15 cellular contexts compared by ENCODE assay signal in the genomic region with DNA sequence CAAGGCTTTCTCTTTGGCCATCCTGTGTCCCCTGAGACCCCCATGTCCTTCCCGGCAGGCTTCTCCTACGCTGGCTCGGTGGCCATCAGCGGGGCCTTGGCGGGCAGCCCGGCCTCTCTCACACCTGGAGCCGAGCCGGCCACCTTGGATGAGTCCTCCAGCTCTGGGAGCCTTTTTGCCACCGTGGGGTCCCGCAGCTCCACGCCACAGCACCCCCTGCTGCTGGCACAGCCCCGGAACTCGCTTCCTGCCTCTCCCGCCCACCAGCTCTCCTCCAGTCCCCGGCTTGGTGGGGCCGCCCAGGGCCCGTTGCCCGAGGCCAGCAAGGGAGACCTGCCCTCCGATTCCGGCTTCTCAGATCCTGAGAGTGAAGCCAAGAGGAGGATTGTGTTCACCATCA. TPM values are rescaled to one million over a fixed set of nuclear protein-coding genes. Genes with fewer than 3 reads are reported as not detected.
A peak's percentile ranks its signal among the peaks of the same experiment; 100 is the strongest.
DNase-seq lines count a peak whose midpoint lies in the region; ATAC-seq, FAIRE-seq and TF ChIP-seq lines count a peak whose summit lies in the region.
"Had no signal": no experiment of that assay in that cellular context is flagged by ENCODE, and none has a peak within 500 bp of the region (broad histone marks: within the 10 kb centered on the region; RNA-seq: fewer than 3 reads in every experiment).

No MANE protein-coding gene starts in this region.

- no peak overlapping the region for H3K23ac ChIP-seq in H9 (ENCODE audit: insufficient read length, low read depth, low read length)

- H2BK5ac ChIP-seq in H9 (ENCODE audit: insufficient read length, low read length), result no peak overlapping the region

- H3K36me3 Mint-ChIP-seq in H9 (ENCODE audit: insufficient read depth in 1 of 3, low read depth in 3 of 3), result peaks cover 14 to 61% (median 47%) of the 10 kb centered on the region in 3 experiments; a peak in 6 of 7 replicates
- H3K36me3 Mint-ChIP-seq in activated T-helper 2 cell treated with anti-CD3 and anti-CD28 coated beads, Interferon-gamma antibody, Interleukin-2, Interleukin-4, amounts not matched to agents 10 μg/mL and 5 μg/mL and 100 μg/mL, durations not matched to agents 14 hours and 24 hours and 36 hours (ENCODE audit: low read depth), result peaks cover 55% of the 10 kb centered on the region

- H4K8ac ChIP-seq in H9 (replicated peaks; ENCODE audit: insufficient read length, low read depth, low read length), result no peak overlapping the region

- H3K27ac ChIP-seq in ACC112 (ENCODE audit: low read depth, low read length) (peak overlapping the region; percentile 58), H9 (ENCODE audit: insufficient read length, low read depth, low read length) (no peak overlapping the region), GM12878 (ENCODE audit: control insufficient read depth, insufficient read depth) (no peak overlapping the region), neural cell (ENCODE audit: low read length) (no peak overlapping the region)
- H3K27ac ChIP-seq: ovary, vagina had no signal

- CTCF ChIA-PET in GM12878 (lab: Yijun Ruan, JAX), result no interaction called here

- peaks cover 10% of the 10 kb centered on the region for H3K4me1 ChIP-seq in ACC112 (ENCODE audit: control insufficient read depth, insufficient read depth, low read length, unreplicated experiment)
- H3K4me1 ChIP-seq in H9 (ENCODE audit: insufficient read depth, low read length), result no peaks in the 10 kb centered on the region
- H3K4me1 ChIP-seq in GM12878 (ENCODE audit: control insufficient read depth, insufficient read depth, low read length), result no peaks in the 10 kb centered on the region; the same call in 1 of the 2 replicates
- H3K4me1 ChIP-seq: vagina had no signal

- no peaks in the 10 kb centered on the region for H3K9me2 ChIP-seq in neural cell (ENCODE audit: insufficient read depth, low read length)

- H3K9me3 Mint-ChIP-seq in H9, result no peaks in the 10 kb centered on the region
- no peaks in the 10 kb centered on the region for H3K9me3 Mint-ChIP-seq in activated T-helper 2 cell treated with anti-CD3 and anti-CD28 coated beads, Interferon-gamma antibody, Interleukin-2, Interleukin-4, amounts not matched to agents 10 μg/mL and 5 μg/mL and 100 μg/mL, durations not matched to agents 14 hours and 24 hours and 36 hours
- H3K9me3 Mint-ChIP-seq: activated T-helper 17 cell treated with anti-CD3 and anti-CD28 coated beads, Interleukin-2, amount 50 U/mL, for 72 hours; T-helper 2 cell treated with Interferon-gamma antibody and Interleukin-4, amounts not matched to agents 5 μg/mL and 100 μg/mL, for 36 hours had no signal

- H3K27me3 Mint-ChIP-seq in H9 (ENCODE audit: low read depth), result no peaks in the 10 kb centered on the region; the same call in 1 of the 2 replicates
- no peaks in the 10 kb centered on the region for H3K27me3 Mint-ChIP-seq in activated T-helper 2 cell treated with anti-CD3 and anti-CD28 coated beads, Interferon-gamma antibody, Interleukin-2, Interleukin-4, amounts not matched to agents 10 μg/mL and 5 μg/mL and 100 μg/mL, durations not matched to agents 14 hours and 24 hours and 36 hours (ENCODE audit: low read depth)
- H3K27me3 Mint-ChIP-seq: activated T-helper 17 cell treated with anti-CD3 and anti-CD28 coated beads, Interleukin-2, amount 50 U/mL, for 72 hours had no signal

- SMC1A ChIA-PET in GM12878 (lab: Charles Lee; ENCODE audit: uncharacterized antibody, unreplicated experiment), result interaction anchor here (0.9 kb wide), 1 partner anchor 67 kb away, joined by 5 read pairs; no protein-coding TSS in a partner anchor

- no peak overlapping the region for H3K18ac ChIP-seq in H9 (ENCODE audit: insufficient read length, low read depth, low read length)

- no peaks in the 10 kb centered on the region for H3K23me2 ChIP-seq in H9 (ENCODE audit: insufficient read length, low read depth, low read length, poor library complexity, severe bottlenecking)

- no peaks in the 10 kb centered on the region for H3K27me3 ChIP-seq in ACC112 (ENCODE audit: insufficient read depth, low read length)
- H3K27me3 ChIP-seq in H9 (ENCODE audit: insufficient read depth, low read length), result no peaks in the 10 kb centered on the region
- H3K27me3 ChIP-seq in GM12878 (replicated peaks in 1 of 2; ENCODE audit: control insufficient read depth in 2 of 2, insufficient read depth in 2 of 2, low read length in 1 of 2), result no peaks in the 10 kb centered on the region
- H3K27me3 ChIP-seq in neural cell (ENCODE audit: insufficient read depth, low read depth, low read length), result no peaks in the 10 kb centered on the region
- H3K27me3 ChIP-seq: ovary, vagina had no signal

- no peaks in the 10 kb centered on the region for H3K9me3 ChIP-seq in H9 (ENCODE audit: control insufficient read depth, low read depth, low read length)
- no peaks in the 10 kb centered on the region for H3K9me3 ChIP-seq in GM12878 (replicated peaks; ENCODE audit: control insufficient read depth, insufficient read depth, low read length)
- no peaks in the 10 kb centered on the region for H3K9me3 ChIP-seq in neural cell (ENCODE audit: low read length)
- H3K9me3 ChIP-seq: ovary, vagina had no signal

- no peak; the same call in none of the 2 replicates for TF ChIP-seq POLR2A in GM12878 (IDR thresholded peaks at IDR 0.05; ENCODE audit: low read depth, low read length)

- no TSS peak for BruUV-seq in GM12878 (replicated peaks; lab: Mats Ljungman, UMichigan)

- WGBS in H9 (ENCODE audit: extremely low coverage, insufficient read length, low lambda C conversion rate), result no CpG with 5 or more reads among the region's 20 CpGs
- 91% methylated on average over 20 of the region's 20 CpGs for WGBS in GM12878 (ENCODE audit: insufficient coverage, insufficient replicate concordance, low lambda C conversion rate, missing lambda C conversion rate)

- no peak overlapping the region for H3K4me3 Mint-ChIP-seq in H9
- no peak overlapping the region for H3K4me3 Mint-ChIP-seq in activated T-helper 2 cell treated with anti-CD3 and anti-CD28 coated beads, Interferon-gamma antibody, Interleukin-2, Interleukin-4, amounts not matched to agents 10 μg/mL and 5 μg/mL and 100 μg/mL, durations not matched to agents 14 hours and 24 hours and 36 hours (ENCODE audit: low read depth)
- H3K4me3 Mint-ChIP-seq: activated T-helper 17 cell treated with anti-CD3 and anti-CD28 coated beads, Interleukin-2, amount 50 U/mL, for 72 hours; T-helper 2 cell treated with Interferon-gamma antibody and Interleukin-4, amounts not matched to agents 5 μg/mL and 100 μg/mL, for 36 hours had no signal

- ATAC-seq in GM12878 (no peak), GM18520 (IDR thresholded peaks at IDR 0.05; ENCODE audit: unreplicated experiment) (no peak), GM18907 (IDR thresholded peaks at IDR 0.05; ENCODE audit: unreplicated experiment) (no peak)
- ATAC-seq: activated T-helper 17 cell treated with anti-CD3 and anti-CD28 coated beads, Interleukin-2, amount 50 U/mL, for 72 hours had no signal

- TF ChIP-seq EP300 in GM12878 (IDR thresholded peaks at IDR 0.05; ENCODE audit: borderline replicate concordance in 1 of 2, control insufficient read depth in 1 of 2, low read depth in 2 of 2, low read length in 2 of 2) (no peak), neural cell (conservative IDR thresholded peaks at IDR 0.05; ENCODE audit: poor library complexity, severe bottlenecking) (no peak)

- POLR2A ChIA-PET in GM12878 (lab: Charles Lee), result interaction anchor here (1.5 kb wide), 1 partner anchor 32 kb away, joined by 3 read pairs; no protein-coding TSS in a partner anchor

- H3K79me2 ChIP-seq in ACC112 (ENCODE audit: control insufficient read depth, insufficient read depth, low read length, unreplicated experiment) (no peaks in the 10 kb centered on the region), H9 (ENCODE audit: insufficient read depth, low read length) (no peaks in the 10 kb centered on the region), GM12878 (ENCODE audit: control insufficient read depth, insufficient read depth, low read length) (no peaks in the 10 kb centered on the region), neural cell (replicated peaks; ENCODE audit: insufficient read depth, low read length) (no peaks in the 10 kb centered on the region)

- no peak overlapping the region for H2BK12ac ChIP-seq in H9 (ENCODE audit: insufficient read length, low read depth, low read length)

- H3K9ac ChIP-seq in H9 (ENCODE audit: extremely low read depth, insufficient read length, low read length) (no peak overlapping the region), GM12878 (ENCODE audit: control insufficient read depth, insufficient read depth, low read length) (no peak overlapping the region), neural cell (ENCODE audit: low read length) (no peak overlapping the region)

- no peak overlapping the region for H2BK20ac ChIP-seq in H9 (ENCODE audit: low read depth, low read length, poor library complexity, severe bottlenecking)

- no peak overlapping the region for H3K56ac ChIP-seq in H9 (ENCODE audit: insufficient read length, low read depth, low read length)

- RAD21 ChIA-PET in GM12878 (lab: Charles Lee; ENCODE audit: unreplicated experiment), result interaction anchor here (1.2 to 1.4 kb wide), 2 partner anchors 13 to 64 kb away, joined by 3 to 4 read pairs; no protein-coding TSS in a partner anchor

- TF ChIP-seq CTCF in H9 (conservative IDR thresholded peaks at IDR 0.05) (peak; percentile 20; the same call in 2 of the 3 replicates), GM12878 (IDR thresholded peaks at IDR 0.05 in 2 of 3, conservative IDR thresholded peaks at IDR 0.05 in 1 of 3; ENCODE audit: control insufficient read depth in 2 of 3, extremely low read depth in 1 of 3, insufficient read depth in 1 of 3, low read depth in 3 of 3, low read length in 3 of 3) (peak in 2 of 3 experiments; percentile 8 to 22; a peak in 2 of 6 replicates), neural cell (IDR thresholded peaks at IDR 0.05; ENCODE audit: poor library complexity, severe bottlenecking) (peak; percentile 21)

- no peak overlapping the region for H3K27ac Mint-ChIP-seq in H9
- H3K27ac Mint-ChIP-seq in activated T-helper 2 cell treated with anti-CD3 and anti-CD28 coated beads, Interferon-gamma antibody, Interleukin-2, Interleukin-4, amounts not matched to agents 10 μg/mL and 5 μg/mL and 100 μg/mL, durations not matched to agents 14 hours and 24 hours and 36 hours, result no peak overlapping the region
- H3K27ac Mint-ChIP-seq: activated T-helper 17 cell treated with anti-CD3 and anti-CD28 coated beads, Interleukin-2, amount 50 U/mL, for 72 hours; T-helper 2 cell treated with Interferon-gamma antibody and Interleukin-4, amounts not matched to agents 5 μg/mL and 100 μg/mL, for 36 hours had no signal

- no peaks in the 10 kb centered on the region for H3F3A ChIP-seq in neural cell (ENCODE audit: insufficient read depth, low read length, poor library complexity, severe bottlenecking)

- FAIRE-seq in GM12878 (lab: Jason Lieb, UNC), result no peak
- FAIRE-seq: GM18507 had no signal

- in situ Hi-C loops in GM12878 (cut with MboI), result no loop called here

- H3K79me1 ChIP-seq in H9 (ENCODE audit: insufficient read depth, low read depth, low read length, poor library complexity, severe bottlenecking), result no peaks in the 10 kb centered on the region

- H4K91ac ChIP-seq in H9 (ENCODE audit: insufficient read length, low read depth, low read length), result no peak overlapping the region

- no peak overlapping the region for H3T11ph ChIP-seq in H9 (ENCODE audit: low read length)

- H4K20me1 ChIP-seq in H9 (ENCODE audit: control insufficient read depth, insufficient read depth, insufficient read length), result no peaks in the 10 kb centered on the region
- no peaks in the 10 kb centered on the region for H4K20me1 ChIP-seq in GM12878 (ENCODE audit: control insufficient read depth, insufficient read depth)
- no peaks in the 10 kb centered on the region for H4K20me1 ChIP-seq in neural cell (ENCODE audit: insufficient read depth)

- no peak overlapping the region for H3K4me3 ChIP-seq in ACC112 (ENCODE audit: low read depth, low read length)
- no peak overlapping the region for H3K4me3 ChIP-seq in GM12878
- no peak overlapping the region for H3K4me3 ChIP-seq in neural cell (ENCODE audit: low read length)
- H3K4me3 ChIP-seq: ovary, vagina had no signal

- H3K4me2 ChIP-seq in H9 (ENCODE audit: insufficient read depth, insufficient read length, low read length) (no peak overlapping the region), GM12878 (ENCODE audit: control insufficient read depth, insufficient read depth) (no peak overlapping the region), neural cell (ENCODE audit: low read length) (no peak overlapping the region)

- H2AK5ac ChIP-seq in H9 (ENCODE audit: insufficient read length, low read length), result no peak overlapping the region

- no peaks in the 10 kb centered on the region for H3K4me1 Mint-ChIP-seq in H9
- H3K4me1 Mint-ChIP-seq in activated T-helper 2 cell treated with anti-CD3 and anti-CD28 coated beads, Interferon-gamma antibody, Interleukin-2, Interleukin-4, amounts not matched to agents 10 μg/mL and 5 μg/mL and 100 μg/mL, durations not matched to agents 14 hours and 24 hours and 36 hours (ENCODE audit: low read depth), result no peaks in the 10 kb centered on the region

- no peak overlapping the region for H2AFZ ChIP-seq in ACC112 (ENCODE audit: low read length, unreplicated experiment)
- H2AFZ ChIP-seq in H9 (ENCODE audit: low read length), result no peak overlapping the region
- no peak overlapping the region for H2AFZ ChIP-seq in GM12878 (ENCODE audit: control insufficient read depth, low read depth, low read length)
- no peak overlapping the region for H2AFZ ChIP-seq in neural cell (ENCODE audit: low read depth, low read length)

- no peak overlapping the region for H3K14ac ChIP-seq in H9 (ENCODE audit: insufficient read depth, low read length)

- no peak for TF ChIP-seq RAD21 in GM12878 (IDR thresholded peaks at IDR 0.05; ENCODE audit: insufficient read depth, low read depth, low read length)
- no peak for TF ChIP-seq RAD21 in neural cell (conservative IDR thresholded peaks at IDR 0.05)

- no peak overlapping the region for H2BK120ac ChIP-seq in H9 (ENCODE audit: low read depth, low read length, poor library complexity, severe bottlenecking)

- H4K5ac ChIP-seq in H9 (ENCODE audit: insufficient read length, low read depth, low read length), result no peak overlapping the region

- H2BK15ac ChIP-seq in H9 (ENCODE audit: low read depth, low read length), result no peak overlapping the region

- no peak overlapping the region for H3K4ac ChIP-seq in H9 (ENCODE audit: low read depth, low read length)

- no peak for DNase-seq in H9
- no peak for DNase-seq in GM12878 (ENCODE audit: low read depth, low spot score)
- DNase-seq in activated T-helper 2 cell treated with anti-CD3 and anti-CD28 coated beads, Interferon-gamma antibody, Interleukin-2, Interleukin-4, amounts not matched to agents 10 μg/mL and 5 μg/mL and 100 μg/mL, durations not matched to agents 14 hours and 24 hours and 36 hours (ENCODE audit: low spot score), result no peak
- DNase-seq in occipital lobe (lab: John Stamatoyannopoulos, UW), result no peak
- DNase-seq: NCI-H1092 treated with DMSO at 0.1 percent for 48 hours, ovary had no signal

- H3K36me3 ChIP-seq in ACC112 (ENCODE audit: insufficient read depth, low read length) (no peaks in the 10 kb centered on the region; the same call in 1 of the 2 replicates), GM12878 (ENCODE audit: control insufficient read depth in 2 of 2, insufficient read depth in 2 of 2, low read length in 1 of 2) (peaks cover 9 to 51% of the 10 kb centered on the region in 2 experiments; a peak in 3 of 4 replicates), neural cell (ENCODE audit: insufficient read depth, low read length) (no peaks in the 10 kb centered on the region)
- H3K36me3 ChIP-seq: ovary had no signal

- intact Hi-C loops in GM12878 (cut with micrococcal nuclease; ENCODE audit: unreplicated experiment), result no loop called here
- intact Hi-C loops in activated T-helper 2 cell treated with anti-CD3 and anti-CD28 coated beads, Interferon-gamma antibody, Interleukin-2, Interleukin-4, amounts not matched to agents 10 μg/mL and 5 μg/mL and 100 μg/mL, durations not matched to agents 14 hours and 24 hours and 36 hours (cut with micrococcal nuclease), result no loop called here

RNA-seq across cellular contexts. Expression of gene PLEKHJ1, which starts 14.2 kb away (rescaled TPM):
- total RNA-seq in H9 (2021), result 139 and 148 TPM in 2 replicates
- total RNA-seq in GM12878 (2013; cell fraction: nucleolus; rRNA removed), result 30.4 and 31.3 TPM in 2 replicates
- total RNA-seq in GM12878 (2014; rRNA removed), result 131 and 133 TPM in 2 replicates
- total RNA-seq in GM12878 (2014; rRNA removed; fragmentation: Illumina TruSeq; extraction: Trizol), result 42.8 and 49.7 TPM in 2 replicates
- total RNA-seq in GM12878 (2021), result 92.9 and 98.0 TPM in 2 replicates
- polyA plus RNA-seq in GM12878 (2011; ENCODE audit: low read depth), result 24.5 TPM
- 27.7 and 52.0 TPM in 2 replicates for polyA plus RNA-seq in GM12878 (2011; rRNA removed)
- polyA plus RNA-seq in GM12878 (2011; cell fraction: cytosol; rRNA removed), result 90.9 and 142 TPM in 2 replicates
- polyA plus RNA-seq in GM12878 (2011; cell fraction: nucleus; rRNA removed), result 85.3 and 98.1 TPM in 2 replicates
- polyA plus RNA-seq in GM12878 (2012), result 53.2 and 83.0 TPM in 2 replicates
- polyA plus RNA-seq in GM12878 (2014; fragmentation: Illumina TruSeq; extraction: Trizol), result 13.8 and 32.4 TPM in 2 replicates
- 1 to 10 TPM; 1.3 to 6.9 TPM for polyA plus RNA-seq in GM12878 (2014; fragmentation: Nextera tagmentation; extraction: Ambion mirVana)
- 133 and 158 TPM in 2 replicates for polyA plus RNA-seq in GM12878 (2014; rRNA removed)
- polyA plus RNA-seq in GM12878 (2016; fragmentation: Nextera tagmentation; extraction: Ambion mirVana), result 100 to 1,000 TPM; 119 to 125 TPM
- 9.7 and 26.1 TPM in 2 replicates for polyA minus RNA-seq in GM12878 (2011; rRNA and poly(A)+ RNA removed)
- polyA minus RNA-seq in GM12878 (2011; cell fraction: cytosol; rRNA and poly(A)+ RNA removed), result 12.0 and 16.9 TPM in 2 replicates
- 14.1 and 27.3 TPM in 2 replicates for polyA minus RNA-seq in GM12878 (2011; cell fraction: nucleus; rRNA and poly(A)+ RNA removed)
- polyA plus RNA-seq in neural cell, result 219 and 254 TPM in 2 replicates
- 64.6 and 80.1 TPM in 2 replicates for polyA minus RNA-seq in neural cell
- total RNA-seq in activated T-helper 2 cell treated with anti-CD3 and anti-CD28 coated beads, Interferon-gamma antibody, Interleukin-2, Interleukin-4, amounts not matched to agents 10 μg/mL and 5 μg/mL and 100 μg/mL, durations not matched to agents 14 hours and 24 hours and 36 hours, result 75.7 and 77.2 TPM in 2 replicates
- 35.7 TPM for total RNA-seq in occipital lobe

RNA-seq across cellular contexts. Expression of gene SF3A2, which starts 14.7 kb away (rescaled TPM):
- total RNA-seq in H9 (2021) (166 and 167 TPM in 2 replicates), GM12878 (2014; rRNA removed) (41.5 and 49.3 TPM in 2 replicates), GM12878 (2014; rRNA removed; fragmentation: Illumina TruSeq; extraction: Trizol) (12.3 and 15.6 TPM in 2 replicates), GM12878 (2021) (132 and 143 TPM in 2 replicates), occipital lobe (26.4 TPM)
- total RNA-seq in GM12878 (2013; cell fraction: nucleolus; rRNA removed), result 88.3 and 88.5 TPM in 2 replicates
- polyA plus RNA-seq in GM12878 (2011; ENCODE audit: low read depth), result 49.8 TPM
- polyA plus RNA-seq in GM12878 (2011; rRNA removed) (3.3 and 5.4 TPM in 2 replicates), GM12878 (2014; fragmentation: Illumina TruSeq; extraction: Trizol) (2.4 and 26.9 TPM in 2 replicates), GM12878 (2014; fragmentation: Nextera tagmentation; extraction: Ambion mirVana) (under 1 TPM; 0.33 to 0.55 TPM), GM12878 (2014; rRNA removed) (36.2 and 61.3 TPM in 2 replicates), GM12878 (2016; fragmentation: Nextera tagmentation; extraction: Ambion mirVana) (10 to 100 TPM; 34.4 to 39.7 TPM), neural cell (14.4 and 51.6 TPM in 2 replicates)
- polyA plus RNA-seq in GM12878 (2011; cell fraction: cytosol; rRNA removed), result 11.1 and 14.5 TPM in 2 replicates
- 89.6 and 126 TPM in 2 replicates for polyA plus RNA-seq in GM12878 (2011; cell fraction: nucleus; rRNA removed)
- polyA plus RNA-seq in GM12878 (2012), result 86.1 and 131 TPM in 2 replicates
- 10.2 and 25.5 TPM in 2 replicates for polyA minus RNA-seq in GM12878 (2011; rRNA and poly(A)+ RNA removed)
- polyA minus RNA-seq in GM12878 (2011; cell fraction: cytosol; rRNA and poly(A)+ RNA removed), result 30.7 and 38.0 TPM in 2 replicates
- 69.4 and 102 TPM in 2 replicates for polyA minus RNA-seq in GM12878 (2011; cell fraction: nucleus; rRNA and poly(A)+ RNA removed)
- polyA minus RNA-seq in neural cell, result 50.2 and 51.4 TPM in 2 replicates
- 153 and 154 TPM in 2 replicates for total RNA-seq in activated T-helper 2 cell treated with anti-CD3 and anti-CD28 coated beads, Interferon-gamma antibody, Interleukin-2, Interleukin-4, amounts not matched to agents 10 μg/mL and 5 μg/mL and 100 μg/mL, durations not matched to agents 14 hours and 24 hours and 36 hours

RNA-seq across cellular contexts. Expression of gene AMH, which starts 27.2 kb away (rescaled TPM):
- total RNA-seq in H9 (2021) (70.2 and 70.7 TPM in 2 replicates), GM12878 (2014; rRNA removed) (1.4 and 1.7 TPM in 2 replicates), GM12878 (2014; rRNA removed; fragmentation: Illumina TruSeq; extraction: Trizol) (0.18 TPM in 1 of 2 replicates, not detected in the other), GM12878 (2021) (2.1 and 3.5 TPM in 2 replicates), occipital lobe (not detected)
- 3.2 and 4.9 TPM in 2 replicates for total RNA-seq in GM12878 (2013; cell fraction: nucleolus; rRNA removed)
- not detected for polyA plus RNA-seq in GM12878 (2011; ENCODE audit: low read depth)
- polyA plus RNA-seq in GM12878 (2011; rRNA removed) (0.20 and 0.22 TPM in 2 replicates), GM12878 (2014; fragmentation: Illumina TruSeq; extraction: Trizol) (not detected in 2 replicates), GM12878 (2014; fragmentation: Nextera tagmentation; extraction: Ambion mirVana) (not detected), GM12878 (2014; rRNA removed) (2.6 TPM in 2 replicates), GM12878 (2016; fragmentation: Nextera tagmentation; extraction: Ambion mirVana) (under 1 TPM in 1 of 2 experiments, not detected in 1; 0.17 TPM), neural cell (57.5 and 71.5 TPM in 2 replicates)
- polyA plus RNA-seq in GM12878 (2011; cell fraction: cytosol; rRNA removed), result 0.30 and 0.89 TPM in 2 replicates
- polyA plus RNA-seq in GM12878 (2011; cell fraction: nucleus; rRNA removed), result 15.5 and 28.6 TPM in 2 replicates
- 0.27 and 0.92 TPM in 2 replicates for polyA plus RNA-seq in GM12878 (2012)
- polyA minus RNA-seq in GM12878 (2011; rRNA and poly(A)+ RNA removed), result 0.31 TPM in 1 of 2 replicates, not detected in the other
- 1.2 TPM in 1 of 2 replicates, not detected in the other for polyA minus RNA-seq in GM12878 (2011; cell fraction: cytosol; rRNA and poly(A)+ RNA removed)
- 1.6 and 5.0 TPM in 2 replicates for polyA minus RNA-seq in GM12878 (2011; cell fraction: nucleus; rRNA and poly(A)+ RNA removed)
- polyA minus RNA-seq in neural cell, result 12.7 and 12.8 TPM in 2 replicates
- 4.3 TPM in 2 replicates for total RNA-seq in activated T-helper 2 cell treated with anti-CD3 and anti-CD28 coated beads, Interferon-gamma antibody, Interleukin-2, Interleukin-4, amounts not matched to agents 10 μg/mL and 5 μg/mL and 100 μg/mL, durations not matched to agents 14 hours and 24 hours and 36 hours

RNA-seq across cellular contexts. Expression of gene JSRP1, which starts 34.3 kb away (rescaled TPM):
- total RNA-seq in H9 (2021), result 0.90 and 1.1 TPM in 2 replicates
- not detected in 2 replicates for total RNA-seq in GM12878 (2013; cell fraction: nucleolus; rRNA removed)
- total RNA-seq in GM12878 (2014; rRNA removed), result not detected in 2 replicates
- total RNA-seq in GM12878 (2014; rRNA removed; fragmentation: Illumina TruSeq; extraction: Trizol), result not detected in 2 replicates
- 0.41 and 0.43 TPM in 2 replicates for total RNA-seq in GM12878 (2021)
- polyA plus RNA-seq in GM12878 (2011; ENCODE audit: low read depth), result not detected
- not detected in 2 replicates for polyA plus RNA-seq in GM12878 (2011; rRNA removed)
- 0.10 TPM in 1 of 2 replicates, not detected in the other for polyA plus RNA-seq in GM12878 (2011; cell fraction: cytosol; rRNA removed)
- 0.13 TPM in 1 of 2 replicates, not detected in the other for polyA plus RNA-seq in GM12878 (2011; cell fraction: nucleus; rRNA removed)
- 0.90 and 2.8 TPM in 2 replicates for polyA plus RNA-seq in GM12878 (2012)
- not detected in 2 replicates for polyA plus RNA-seq in GM12878 (2014; fragmentation: Illumina TruSeq; extraction: Trizol)
- not detected for polyA plus RNA-seq in GM12878 (2014; fragmentation: Nextera tagmentation; extraction: Ambion mirVana)
- 0.14 TPM in 1 of 2 replicates, not detected in the other for polyA plus RNA-seq in GM12878 (2014; rRNA removed)
- under 1 TPM; 0.49 to 0.91 TPM for polyA plus RNA-seq in GM12878 (2016; fragmentation: Nextera tagmentation; extraction: Ambion mirVana)
- polyA minus RNA-seq in GM12878 (2011; rRNA and poly(A)+ RNA removed), result 0.72 TPM in 1 of 2 replicates, not detected in the other
- not detected in 2 replicates for polyA minus RNA-seq in GM12878 (2011; cell fraction: cytosol; rRNA and poly(A)+ RNA removed)
- not detected in 2 replicates for polyA minus RNA-seq in GM12878 (2011; cell fraction: nucleus; rRNA and poly(A)+ RNA removed)
- polyA plus RNA-seq in neural cell, result 1.3 and 1.4 TPM in 2 replicates
- polyA minus RNA-seq in neural cell, result 4.9 TPM in 1 of 2 replicates, not detected in the other
- total RNA-seq in activated T-helper 2 cell treated with anti-CD3 and anti-CD28 coated beads, Interferon-gamma antibody, Interleukin-2, Interleukin-4, amounts not matched to agents 10 μg/mL and 5 μg/mL and 100 μg/mL, durations not matched to agents 14 hours and 24 hours and 36 hours, result 0.21 and 0.67 TPM in 2 replicates
- total RNA-seq in occipital lobe, result not detected
- total RNA-seq: NCI-H460, vagina had no signal

RNA-seq across cellular contexts. Expression of gene DOT1L, which starts 58.2 kb away (rescaled TPM):
- total RNA-seq in H9 (2021) (78.5 and 81.6 TPM in 2 replicates), GM12878 (2014; rRNA removed) (9.2 and 9.5 TPM in 2 replicates), GM12878 (2014; rRNA removed; fragmentation: Illumina TruSeq; extraction: Trizol) (5.4 and 7.0 TPM in 2 replicates), GM12878 (2021) (54.7 and 59.5 TPM in 2 replicates), occipital lobe (4.7 TPM)
- total RNA-seq in GM12878 (2013; cell fraction: nucleolus; rRNA removed), result 105 and 107 TPM in 2 replicates
- polyA plus RNA-seq in GM12878 (2011; ENCODE audit: low read depth), result 4.5 TPM
- polyA plus RNA-seq in GM12878 (2011; rRNA removed) (7.1 and 11.4 TPM in 2 replicates), GM12878 (2014; fragmentation: Illumina TruSeq; extraction: Trizol) (2.9 and 9.6 TPM in 2 replicates), GM12878 (2014; fragmentation: Nextera tagmentation; extraction: Ambion mirVana) (under 1 TPM; 0.18 to 0.26 TPM), GM12878 (2014; rRNA removed) (22.2 and 29.1 TPM in 2 replicates), GM12878 (2016; fragmentation: Nextera tagmentation; extraction: Ambion mirVana) (10 to 100 TPM; 10.1 to 12.9 TPM), neural cell (8.5 and 10.7 TPM in 2 replicates)
- 15.1 and 16.5 TPM in 2 replicates for polyA plus RNA-seq in GM12878 (2011; cell fraction: cytosol; rRNA removed)
- 106 and 193 TPM in 2 replicates for polyA plus RNA-seq in GM12878 (2011; cell fraction: nucleus; rRNA removed)
- polyA plus RNA-seq in GM12878 (2012), result 17.8 and 23.1 TPM in 2 replicates
- 21.3 and 24.5 TPM in 2 replicates for polyA minus RNA-seq in GM12878 (2011; rRNA and poly(A)+ RNA removed)
- 19.2 and 22.3 TPM in 2 replicates for polyA minus RNA-seq in GM12878 (2011; cell fraction: cytosol; rRNA and poly(A)+ RNA removed)
- polyA minus RNA-seq in GM12878 (2011; cell fraction: nucleus; rRNA and poly(A)+ RNA removed), result 26.8 and 37.7 TPM in 2 replicates
- polyA minus RNA-seq in neural cell, result 18.0 and 19.1 TPM in 2 replicates
- 115 and 121 TPM in 2 replicates for total RNA-seq in activated T-helper 2 cell treated with anti-CD3 and anti-CD28 coated beads, Interferon-gamma antibody, Interleukin-2, Interleukin-4, amounts not matched to agents 10 μg/mL and 5 μg/mL and 100 μg/mL, durations not matched to agents 14 hours and 24 hours and 36 hours

Comparison
In these comparisons a context has a peak if more than half of its experiments do, and no peak if none do; other contexts are left out.
1. RNA of gene AMH, which starts 27.2 kb away (total RNA-seq): 70.2 to 70.7 TPM in H9; 4.3 TPM in activated T-helper 2 cell treated with anti-CD3 and anti-CD28 coated beads, Interferon-gamma antibody, Interleukin-2, Interleukin-4, amounts not matched to agents 10 μg/mL and 5 μg/mL and 100 μg/mL, durations not matched to agents 14 hours and 24 hours and 36 hours, 0.18 to 4.9 TPM in GM12878 and not detected in occipital lobe (single experiment); every median in the first group is over 10 times any median in the second.
2. Peak in every context shown above with its lines, with median percentiles within 50 percentile points of each other: CTCF ChIP-seq.